In genomic region chr16:75237398-75238131, GRCh38 we compare ENCODE assay signal across 12 cellular contexts. TPM values are rescaled to one million over a fixed set of nuclear protein-coding genes. Genes with fewer than 3 reads are reported as not detected.
DNase-seq lines count a peak whose midpoint lies in the region; ATAC-seq and TF ChIP-seq lines count a peak whose summit lies in the region.
"Had no signal": no experiment of that assay in that cellular context is flagged by ENCODE, and none has a peak within 500 bp of the region (broad histone marks: within the 10 kb centered on the region; RNA-seq: fewer than 3 reads in every experiment).

No MANE protein-coding gene starts in this region.

- H3K4me3 ChIP-seq in BLaER1 (no peak overlapping the region), adipocyte (ENCODE audit: low read length) (peak overlapping the region; percentile 40), right cardiac atrium (ENCODE audit: low read length) (no peak overlapping the region), gastrocnemius medialis (no peak overlapping the region), Peyer's patch (no peak overlapping the region)
- H3K4me3 ChIP-seq: mucosa of descending colon had no signal

- DNase-seq in adipocyte (ENCODE audit: low read depth) (no peak), right cardiac atrium (peak in 1 of 3 donors; percentile 62), gastrocnemius medialis (peak in 1 of 2 donors; percentile 20), Peyer's patch (no peak), cerebellum (ENCODE audit: low spot score) (no peak)
- DNase-seq in central memory CD4-positive, alpha-beta T cell, result no peak
- DNase-seq: AML-193, PC-3 had no signal

- H3K9ac ChIP-seq in BLaER1 (0 out of 2 replicates have a peak overlapping the region, but pooled peaks have one; percentile 19), adipocyte (ENCODE audit: low read length) (peak overlapping the region; percentile 64)

- no peaks in the 10 kb centered on the region for H3K27me3 ChIP-seq in BLaER1
- H3K27me3 ChIP-seq in adipocyte (replicated peaks; ENCODE audit: control insufficient read depth, insufficient read depth, low read length), result no peaks in the 10 kb centered on the region
- no peaks in the 10 kb centered on the region for H3K27me3 ChIP-seq in right cardiac atrium (ENCODE audit: control insufficient read depth, insufficient read depth)
- H3K27me3 ChIP-seq in gastrocnemius medialis, result no peaks in the 10 kb centered on the region
- H3K27me3 ChIP-seq in Peyer's patch, result no peaks in the 10 kb centered on the region

- ATAC-seq in right cardiac atrium (no peak), gastrocnemius medialis (no peak), GM21360 (IDR thresholded peaks at IDR 0.05; ENCODE audit: unreplicated experiment) (no peak)
- ATAC-seq: mucosa of descending colon, PC-3 had no signal

- H3K27ac ChIP-seq in BLaER1, result no peak overlapping the region; the same call in 1 of the 2 replicates
- H3K27ac ChIP-seq in right cardiac atrium (ENCODE audit: low read length), result peak overlapping the region; percentile 26
- H3K27ac ChIP-seq in gastrocnemius medialis, result peak overlapping the region; percentile 90 to 97 (median 93)
- H3K27ac ChIP-seq in Peyer's patch, result peak overlapping the region in 2 of 4 donors; percentile 2 to 65

- WGBS in right cardiac atrium, result 65% methylated on average over 18 of the region's 18 CpGs

- no peak for TF ChIP-seq POLR2A in gastrocnemius medialis (IDR thresholded peaks at IDR 0.05)
- TF ChIP-seq POLR2A in Peyer's patch (IDR thresholded peaks at IDR 0.05), result no peak

- H3K36me3 ChIP-seq in BLaER1 (no peaks in the 10 kb centered on the region), adipocyte (ENCODE audit: control insufficient read depth, insufficient read depth, low read length, severe bottlenecking) (peaks cover 60% of the 10 kb centered on the region), gastrocnemius medialis (peaks cover 0 to 36% of the 10 kb centered on the region in 2 donors), Peyer's patch (peaks cover 0 to 82% (median 0%) of the 10 kb centered on the region in 3 donors)

- no peaks in the 10 kb centered on the region for H4K20me1 ChIP-seq in BLaER1

- intact Hi-C loops in right cardiac atrium (cut with DNase I), result loop anchor here in 1 of 4 donors (5.0 kb wide), 1 partner anchor 145 kb away; no protein-coding TSS in a partner anchor
- intact Hi-C loops in gastrocnemius medialis (cut with DNase I; ENCODE audit: low total_unique reads), result loop anchor here (1.0 to 2.0 kb wide), 3 partner anchors 17 to 68 kb away; no protein-coding TSS in a partner anchor

- TF ChIP-seq CTCF in gastrocnemius medialis (IDR thresholded peaks at IDR 0.05 in 4 of 5, conservative IDR thresholded peaks at IDR 0.05 in 1 of 5) (no peak), Peyer's patch (IDR thresholded peaks at IDR 0.05) (no peak)

- in situ Hi-C loops in gastrocnemius medialis (cut with MboI; ENCODE audit: low sequenced_read_pairs in 4 of 4), result no loop called here

- H3K4me2 ChIP-seq in BLaER1, result peak overlapping the region; percentile 70

- no peaks in the 10 kb centered on the region for H3K9me3 ChIP-seq in BLaER1
- H3K9me3 ChIP-seq in adipocyte (ENCODE audit: control insufficient read depth, low read length), result no peaks in the 10 kb centered on the region
- no peaks in the 10 kb centered on the region for H3K9me3 ChIP-seq in right cardiac atrium (ENCODE audit: control insufficient read depth, low read length)
- H3K9me3 ChIP-seq in gastrocnemius medialis, result no peaks in the 10 kb centered on the region
- H3K9me3 ChIP-seq in Peyer's patch, result no peaks in the 10 kb centered on the region
- H3K9me3 ChIP-seq: mucosa of descending colon had no signal

- peaks cover 19% of the 10 kb centered on the region for H3K4me1 ChIP-seq in BLaER1
- H3K4me1 ChIP-seq in adipocyte (ENCODE audit: control insufficient read depth, insufficient read depth, low read length), result peaks cover 45% of the 10 kb centered on the region
- peaks cover 10% of the 10 kb centered on the region for H3K4me1 ChIP-seq in right cardiac atrium (ENCODE audit: control insufficient read depth, insufficient read depth, low read length)
- H3K4me1 ChIP-seq in gastrocnemius medialis, result peaks cover 50 to 61% of the 10 kb centered on the region in 2 donors
- H3K4me1 ChIP-seq in Peyer's patch, result peaks cover 0 to 38% (median 0%) of the 10 kb centered on the region in 4 donors

RNA-seq across cellular contexts. Expression of gene BCAR1, which starts 13.9 kb away (rescaled TPM):
- total RNA-seq in right cardiac atrium (10 to 100 TPM; 58.1 to 68.8 (median 68.0) TPM), gastrocnemius medialis (100 to 1,000 TPM; 101 to 153 (median 145) TPM), Peyer's patch (100 to 1,000 TPM in 3 of 4 donors, 10 to 100 TPM in 1; 77.6 to 251 (median 206) TPM), cerebellum (24.5 TPM)
- polyA plus RNA-seq in right cardiac atrium, result 53.1 TPM

RNA-seq across cellular contexts. Expression of gene CTRB1, which starts 18.8 kb away (rescaled TPM):
- total RNA-seq in right cardiac atrium (under 1 TPM in 1 of 4 donors, not detected in 3; 0.62 TPM), gastrocnemius medialis (not detected), Peyer's patch (not detected), cerebellum (not detected)
- 0.27 TPM for polyA plus RNA-seq in right cardiac atrium
- total RNA-seq: MCF 10A, PC-3 had no signal

RNA-seq across cellular contexts. Expression of gene CTRB2, which starts 30.6 kb away (rescaled TPM):
- 1 to 10 TPM in 1 of 4 donors, not detected in 3; 2.9 TPM for total RNA-seq in right cardiac atrium
- 0.14 TPM for polyA plus RNA-seq in right cardiac atrium
- 1 to 10 TPM in 1 of 4 donors, not detected in 3; 3.0 TPM for total RNA-seq in gastrocnemius medialis
- not detected for total RNA-seq in Peyer's patch
- not detected for total RNA-seq in cerebellum
- total RNA-seq: MCF 10A, mucosa of descending colon, PC-3 had no signal
